In the genomic region with DNA sequence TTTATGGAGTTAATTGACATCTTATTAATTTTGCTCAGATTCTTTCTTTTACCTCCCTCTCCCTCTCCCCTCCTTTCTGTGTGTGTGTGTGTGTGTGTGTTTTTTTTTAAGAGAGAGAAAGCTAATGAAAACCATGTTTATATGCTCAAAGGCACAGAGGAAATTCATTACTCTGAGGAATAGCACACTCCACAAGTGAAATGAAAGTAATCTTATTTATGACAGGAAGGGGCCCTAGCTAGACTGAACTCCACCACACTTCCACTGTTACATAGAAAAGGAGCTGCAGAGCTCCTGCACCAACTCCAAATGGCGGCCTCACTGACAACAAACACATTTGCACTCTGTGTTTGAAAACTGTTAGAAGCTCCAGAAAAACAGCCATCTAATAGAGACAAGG, we compare ENCODE assay signal across 9 cellular contexts.
DNase-seq lines count a peak whose midpoint lies in the region; ATAC-seq lines count a peak whose summit lies in the region.
"Had no signal": no experiment of that assay in that cellular context is flagged by ENCODE, and none has a peak within 500 bp of the region (broad histone marks: within the 10 kb centered on the region; RNA-seq: fewer than 3 reads in every experiment).

No MANE protein-coding gene starts in this region.

- peaks cover 17 to 58% (median 41%) of the 10 kb centered on the region in 4 donors for H3K4me1 Mint-ChIP-seq in naive thymus-derived CD8-positive, alpha-beta T cell

- ATAC-seq in GM18870 (IDR thresholded peaks at IDR 0.05; ENCODE audit: unreplicated experiment) (peak; percentile 82), HG02678 (IDR thresholded peaks at IDR 0.05; ENCODE audit: unreplicated experiment) (peak; percentile 73), GM18517 (IDR thresholded peaks at IDR 0.05; ENCODE audit: unreplicated experiment) (no peak)
- peak; percentile 53 to 70 for ATAC-seq in naive thymus-derived CD8-positive, alpha-beta T cell

- POLR2A ChIA-PET in naive thymus-derived CD8-positive, alpha-beta T cell (lab: Charles Lee) = interaction anchor here (1.2 kb wide), 1 partner anchor 300 kb away, joined by 4 read pairs; no protein-coding TSS in a partner anchor

- H3K27me3 Mint-ChIP-seq in naive thymus-derived CD8-positive, alpha-beta T cell = no peaks in the 10 kb centered on the region

- peaks cover 0 to 5% (median 1%) of the 10 kb centered on the region in 9 donors for H3K9me3 Mint-ChIP-seq in naive thymus-derived CD8-positive, alpha-beta T cell

- H3K27ac Mint-ChIP-seq in naive thymus-derived CD8-positive, alpha-beta T cell = peak overlapping the region; percentile 53 to 95 (median 86)

- DNase-seq in UCSD-AML1 (lab: John Stamatoyannopoulos, UW; ENCODE audit: unreplicated experiment) = peak; percentile 18
- peak in 3 of 10 donors; percentile 2 to 18 (median 11) for DNase-seq in naive thymus-derived CD8-positive, alpha-beta T cell
- no peak for DNase-seq in HCEC 1CT
- DNase-seq in GM03348 (ENCODE audit: low spot score) = no peak
- no peak for DNase-seq in LoVo (ENCODE audit: low spot score)
- DNase-seq: NCI-H2081 had no signal

- H3K4me3 Mint-ChIP-seq in naive thymus-derived CD8-positive, alpha-beta T cell = peak overlapping the region; percentile 58 to 82 (median 77)

- H3K36me3 Mint-ChIP-seq in naive thymus-derived CD8-positive, alpha-beta T cell = peaks cover 6 to 14% (median 12%) of the 10 kb centered on the region in 3 donors
